14 cellular contexts compared by ENCODE assay signal in the genomic region with DNA sequence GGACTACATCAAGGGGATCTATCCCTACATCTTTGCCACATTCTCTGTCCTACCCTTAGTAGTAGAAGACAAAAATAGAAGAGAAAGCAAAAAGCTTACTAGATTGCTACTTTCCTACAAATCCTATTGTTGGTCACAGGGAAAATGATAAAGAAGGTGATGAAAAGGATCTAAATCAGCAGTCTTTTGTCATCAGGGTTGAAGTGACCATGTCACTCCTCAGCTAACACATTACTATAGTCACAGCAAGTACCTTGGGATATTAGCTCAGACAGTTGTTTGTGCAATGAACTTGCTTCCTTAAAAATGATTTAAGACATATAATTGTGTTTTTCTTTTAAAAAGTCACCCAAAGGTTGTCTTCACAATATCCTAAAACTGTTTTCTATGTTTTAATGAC.
"Had no signal": no experiment of that assay in that cellular context is flagged by ENCODE, and none has a peak within 500 bp of the region (broad histone marks: within the 10 kb centered on the region; RNA-seq: fewer than 3 reads in every experiment).

No MANE protein-coding gene starts in this region.

- H3K4me1 ChIP-seq: foreskin keratinocyte, vagina had no signal

- ATAC-seq: foreskin keratinocyte had no signal

- H3K4me1 Mint-ChIP-seq: activated naive CD4-positive, alpha-beta T cell treated with anti-CD3 and anti-CD28 coated beads, Interleukin-2, amount 50 U/mL, for 24 hours had no signal

- H3K4me3 Mint-ChIP-seq: activated naive CD4-positive, alpha-beta T cell treated with anti-CD3 and anti-CD28 coated beads, Interleukin-2, amount 50 U/mL, for 24 hours; T-helper 2 cell treated with Interferon-gamma antibody and Interleukin-4, amounts not matched to agents 5 μg/mL and 100 μg/mL, for 36 hours had no signal

- H3K36me3 Mint-ChIP-seq: activated naive CD4-positive, alpha-beta T cell treated with anti-CD3 and anti-CD28 coated beads, Interleukin-2, amount 50 U/mL, for 24 hours had no signal

- H3K27me3 ChIP-seq: brain microvascular endothelial cell, foreskin keratinocyte, sigmoid colon, vagina had no signal

- H3K27me3 Mint-ChIP-seq: progenitor cell of endocrine pancreas had no signal

- DNase-seq: activated CD4-positive, alpha-beta T cell treated with anti-CD3 and anti-CD28 coated beads, Interleukin-2, amount 50 U/mL, for 4 hours; activated CD4-positive, CD25-positive, alpha-beta regulatory T cell treated with anti-CD3 and anti-CD28 coated beads, Interleukin-2, amount 50 U/mL, for 72 hours; activated effector memory CD4-positive, alpha-beta T cell treated with Interleukin-2 at 50 U/mL for 16 hours; activated T-cell treated with anti-CD3 and anti-CD28 coated beads, Interleukin-2, amount 50 U/mL, for 1 hour; brain microvascular endothelial cell; foreskin keratinocyte; sigmoid colon; stimulated activated CD4-positive, alpha-beta T cell treated with anti-CD3 and anti-CD28 coated beads, Interleukin-2, amount 100 ng/mL, for 24 hours; stimulated activated naive CD4-positive, alpha-beta T cell treated with Interleukin-2 at 50 U/mL for 16 hours had no signal

- H3K4me3 ChIP-seq: sigmoid colon, thoracic aorta, vagina had no signal

- H3K27ac Mint-ChIP-seq: activated naive CD4-positive, alpha-beta T cell treated with anti-CD3 and anti-CD28 coated beads, Interleukin-2, amount 50 U/mL, for 24 hours; T-helper 2 cell treated with Interferon-gamma antibody and Interleukin-4, amounts not matched to agents 5 μg/mL and 100 μg/mL, for 36 hours had no signal

- H3K9me3 ChIP-seq: sigmoid colon, thoracic aorta, vagina had no signal

- H3K27ac ChIP-seq: brain microvascular endothelial cell, foreskin keratinocyte, thoracic aorta, vagina had no signal

- H3K9me3 Mint-ChIP-seq: activated naive CD4-positive, alpha-beta T cell treated with anti-CD3 and anti-CD28 coated beads, Interleukin-2, amount 50 U/mL, for 24 hours; T-helper 2 cell treated with Interferon-gamma antibody and Interleukin-4, amounts not matched to agents 5 μg/mL and 100 μg/mL, for 36 hours had no signal

- H3K36me3 ChIP-seq: brain microvascular endothelial cell, sigmoid colon, vagina had no signal
